Comparison of ENCODE assay signal across 36 cellular contexts in the genomic region with DNA sequence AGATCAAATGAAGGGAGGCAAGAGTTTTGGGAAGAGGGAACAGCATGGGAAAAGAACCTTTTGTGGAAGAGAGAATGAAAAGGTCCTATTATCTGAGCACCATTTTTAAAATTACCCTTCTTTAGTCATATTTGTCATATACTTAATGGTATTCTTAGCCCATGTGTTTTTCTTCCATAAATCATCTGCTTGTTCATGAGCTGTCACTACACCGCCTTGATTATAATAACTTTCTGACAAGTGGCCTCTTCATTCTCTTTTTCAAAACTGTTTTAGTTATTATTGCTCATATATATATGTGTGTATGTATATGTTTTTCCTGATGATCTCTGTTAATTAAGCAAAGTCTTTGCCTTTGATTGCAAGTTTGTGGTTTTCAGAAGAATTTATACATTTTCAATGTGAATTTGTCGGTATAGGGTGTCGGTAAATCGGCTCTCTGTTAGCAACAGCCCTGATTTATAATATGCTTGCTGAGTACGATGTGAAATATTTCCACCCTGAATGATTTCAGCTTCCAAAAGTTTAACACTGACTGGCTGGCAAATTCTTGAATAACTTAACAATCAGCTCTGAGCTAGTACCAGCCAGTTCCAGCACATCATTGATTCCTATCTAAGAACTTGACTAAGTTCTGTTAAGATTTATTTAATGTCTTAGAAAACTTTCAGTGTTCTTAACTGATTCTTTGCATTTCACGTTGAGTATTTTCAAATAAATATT. TPM values are rescaled to one million over a fixed set of nuclear protein-coding genes. Genes with fewer than 3 reads are reported as not detected.
"Had no signal": no experiment of that assay in that cellular context is flagged by ENCODE, and none has a peak within 500 bp of the region (broad histone marks: within the 10 kb centered on the region; RNA-seq: fewer than 3 reads in every experiment).

No MANE protein-coding gene starts in this region.

- ATAC-seq: esophagus mucosa; gastrocnemius medialis; heart left ventricle; left lobe of liver; mucosa of descending colon; natural killer cell treated with Interleukin-12 subunit alpha and Interleukin-12 subunit beta and Interleukin-15 and Interleukin-18, amount 100 ng/mL, for 72 hours; sciatic nerve; stimulated activated naive CD8-positive, alpha-beta T cell treated with anti-CD3 and anti-CD28 coated beads, Interleukin-15, amount 100 ng/mL, for 72 hours had no signal

- H3K4me3 ChIP-seq: gastrocnemius medialis, heart left ventricle, hepatocyte, lung, mucosa of descending colon, right atrium auricular region, smooth muscle cell, suprapubic skin, thyroid gland, vagina had no signal

- H3K27me3 ChIP-seq: gastrocnemius medialis, heart left ventricle, hepatocyte, right atrium auricular region, suprapubic skin, thyroid gland, vagina had no signal

- DNase-seq: effector CD8-positive, alpha-beta T cell; endodermal cell; foreskin fibroblast; gastrocnemius medialis; heart left ventricle; kidney; mucosa of descending colon; naive B cell; stimulated activated CD4-positive, alpha-beta T cell treated with anti-CD3 and anti-CD28 coated beads, Interleukin-12 subunit alpha, Interleukin-12 subunit beta, amount 100 ng/mL, for 4 hours; stimulated activated CD4-positive, alpha-beta T cell treated with anti-CD3 and anti-CD28 coated beads, Interleukin-1b, Interleukin-23, amount 100 ng/mL, for 48 hours; stimulated activated CD4-positive, alpha-beta T cell treated with anti-CD3 and anti-CD28 coated beads, Interleukin-4, amount 100 ng/mL, for 1 hour; stimulated activated CD8-positive, alpha-beta memory T cell treated with anti-CD3 and anti-CD28 coated beads, Interleukin-4, amount 100 ng/mL, for 48 hours; stimulated activated naive CD4-positive, alpha-beta T cell; stimulated activated naive CD8-positive, alpha-beta T cell treated with anti-CD3 and anti-CD28 coated beads, Interleukin-15, amount 100 ng/mL, for 72 hours; thyroid gland; trophoblast cell had no signal

- H3K4me2 ChIP-seq: hepatocyte, smooth muscle cell had no signal

- H3K9ac ChIP-seq: parathyroid adenoma had no signal

- H3K27ac Mint-ChIP-seq: dendritic cell treated with granulocyte-macrophage colony-stimulating factor and Interleukin-4, amounts not matched to agents 40 ng/mL and 50 ng/mL, for 4 days; endodermal cell; memory B cell; natural killer cell treated with Interleukin-12 subunit alpha and Interleukin-12 subunit beta and Interleukin-15 and Interleukin-18, amount 100 ng/mL, for 72 hours; progenitor cell of endocrine pancreas; stimulated activated naive CD8-positive, alpha-beta T cell treated with anti-CD3 and anti-CD28 coated beads, Interleukin-15, amount 100 ng/mL, for 72 hours had no signal

- H3K36me3 Mint-ChIP-seq: memory B cell; naive B cell; natural killer cell treated with Interleukin-12 subunit alpha and Interleukin-12 subunit beta and Interleukin-15 and Interleukin-18, amount 100 ng/mL, for 72 hours had no signal

- H3K9me3 ChIP-seq: gastrocnemius medialis, heart left ventricle, mucosa of descending colon, neutrophil, right atrium auricular region, suprapubic skin, thyroid gland, vagina had no signal

- H3K27me3 Mint-ChIP-seq: memory B cell; progenitor cell of endocrine pancreas; stimulated activated naive CD8-positive, alpha-beta T cell treated with anti-CD3 and anti-CD28 coated beads, Interleukin-15, amount 100 ng/mL, for 72 hours had no signal

- H3K4me1 Mint-ChIP-seq: memory B cell, neural crest cell had no signal

- H3K4me3 Mint-ChIP-seq: dendritic cell treated with granulocyte-macrophage colony-stimulating factor and Interleukin-4, amounts not matched to agents 40 ng/mL and 50 ng/mL, for 4 days; endodermal cell; memory B cell; naive B cell; natural killer cell treated with Interleukin-12 subunit alpha and Interleukin-12 subunit beta and Interleukin-15 and Interleukin-18, amount 100 ng/mL, for 72 hours; neural crest cell; stimulated activated naive CD8-positive, alpha-beta T cell treated with anti-CD3 and anti-CD28 coated beads, Interleukin-15, amount 100 ng/mL, for 72 hours had no signal

- H3K79me2 ChIP-seq: hepatocyte, parathyroid adenoma had no signal

- H2AFZ ChIP-seq: hepatocyte, parathyroid adenoma had no signal

- H3K27ac ChIP-seq: epithelial cell of prostate, gastrocnemius medialis, heart left ventricle, hepatocyte, neutrophil, parathyroid adenoma, right atrium auricular region, suprapubic skin, thyroid gland, vagina had no signal

- H3K9me3 Mint-ChIP-seq: dendritic cell treated with granulocyte-macrophage colony-stimulating factor and Interleukin-4, amounts not matched to agents 40 ng/mL and 50 ng/mL, for 4 days; endodermal cell; memory B cell; naive B cell; natural killer cell treated with Interleukin-12 subunit alpha and Interleukin-12 subunit beta and Interleukin-15 and Interleukin-18, amount 100 ng/mL, for 72 hours; neural crest cell; stimulated activated naive CD8-positive, alpha-beta T cell treated with anti-CD3 and anti-CD28 coated beads, Interleukin-15, amount 100 ng/mL, for 72 hours had no signal

- H3K36me3 ChIP-seq: gastrocnemius medialis, heart left ventricle, neutrophil, right atrium auricular region, suprapubic skin, thyroid gland, vagina had no signal

- H3K4me1 ChIP-seq: parathyroid adenoma, right atrium auricular region, suprapubic skin, thyroid gland, vagina had no signal

RNA-seq across cellular contexts. Expression of gene GUCY2C, which starts 49.2 kb away (rescaled TPM):
- total RNA-seq: glomerular endothelial cell; kidney; left lobe of liver; lung; natural killer cell treated with Interleukin-12 subunit alpha and Interleukin-12 subunit beta and Interleukin-15 and Interleukin-18, amount 100 ng/mL, for 72 hours; neural crest cell; osteoblast; right atrium auricular region; sciatic nerve; smooth muscle cell; thyroid gland; ureter had no signal
- polyA plus RNA-seq: smooth muscle cell had no signal
